Comparison of ENCODE assay signal across 8 cellular contexts in genomic region chr7:121395494-121395960, GRCh38. TPM values are rescaled to one million over a fixed set of nuclear protein-coding genes. Genes with fewer than 3 reads are reported as not detected.
DNase-seq lines count a peak whose midpoint lies in the region; ATAC-seq lines count a peak whose summit lies in the region.

No MANE protein-coding gene starts in this region.

- H3K36me3 Mint-ChIP-seq in T-cell: peaks cover 15% of the 10 kb centered on the region

- H3K27ac Mint-ChIP-seq in T-cell: peak overlapping the region; percentile 79 to 80

- POLR2A ChIA-PET in T-cell (lab: Charles Lee): interaction anchor here (0.6 to 0.7 kb wide), 3 partner anchors 20 to 452 kb away, joined by 3 to 4 read pairs (median 3); no protein-coding TSS in a partner anchor

- DNase-seq in COR-L47 (lab: John Stamatoyannopoulos, UW): peak; percentile 26
- peak in 32 of 34 experiments; percentile 3 to 55 (median 36) for DNase-seq in T-cell
- peak; percentile 7 to 36 for DNase-seq in T47D (ENCODE audit: low read depth in 1 of 2, low spot score in 1 of 2)
- DNase-seq in left lobe of liver (ENCODE audit: low spot score): no peak
- peak in 2 of 3 experiments; percentile 24 to 32 for DNase-seq in stimulated activated CD4-positive, alpha-beta T cell treated with anti-CD3 and anti-CD28 coated beads, TNF-alpha, amount 100 ng/mL, for 4 hours (ENCODE audit: low read depth in 3 of 3)
- no peak for DNase-seq in NCI-H1436 treated with DMSO at 0.1 percent for 48 hours (lab: John Stamatoyannopoulos, UW)

- H3K4me3 Mint-ChIP-seq in T-cell: peak overlapping the region; percentile 77 to 89 (median 80)

- H3K27me3 Mint-ChIP-seq in T-cell: no peaks in the 10 kb centered on the region

- peaks cover 40 to 45% (median 42%) of the 10 kb centered on the region in 3 donors for H3K4me1 Mint-ChIP-seq in T-cell

- H3K9me3 Mint-ChIP-seq in T-cell: no peaks in the 10 kb centered on the region

- in situ Hi-C loops in T47D (cut with HindIII; ENCODE audit: low pct_unique_long_range_greater_than_20kb, low sequenced_read_pairs): no loop called here

- ATAC-seq in GM19397 (IDR thresholded peaks at IDR 0.05; ENCODE audit: unreplicated experiment) (peak; percentile 40), HG03520 (IDR thresholded peaks at IDR 0.05; ENCODE audit: unreplicated experiment) (peak; percentile 30), T-cell (replicated peaks in 1 of 4) (peak; percentile 67 to 74 (median 70)), left lobe of liver (peak; percentile 54)

- CTCF ChIA-PET in T-cell (lab: Charles Lee): interaction anchor here (0.5 to 5.9 kb wide), 17 partner anchors 8 to 152 kb away, joined by 3 to 38 read pairs (median 9); no protein-coding TSS in a partner anchor

RNA-seq across cellular contexts. Expression of gene FAM3C, which starts 0.6 kb away (rescaled TPM):
- total RNA-seq in T-cell (10 to 100 TPM in 4 of 5 donors, 1 to 10 TPM in 1; 8.8 to 21.8 (median 14.9) TPM), left lobe of liver (18.3 TPM)

Comparison
In these comparisons a context has a peak if more than half of its experiments do, and no peak if none do; other contexts are left out.
1. DNase-seq: peak in COR-L47 (single experiment), T-cell (32 of 34), T47D (2 of 2) and stimulated activated CD4-positive, alpha-beta T cell treated with anti-CD3 and anti-CD28 coated beads, TNF-alpha, amount 100 ng/mL, for 4 hours (2 of 3); none in left lobe of liver (single experiment) and NCI-H1436 treated with DMSO at 0.1 percent for 48 hours (single experiment).
2. Peak in every context shown above with its lines, with median percentiles within 50 percentile points of each other: ATAC-seq.